Comparison of ENCODE assay signal across 8 cellular contexts in genomic region chr1:113930499-113931161, GRCh38. TPM values are rescaled to one million over a fixed set of nuclear protein-coding genes. Genes with fewer than 3 reads are reported as not detected.
DNase-seq lines count a peak whose midpoint lies in the region; ATAC-seq and TF ChIP-seq lines count a peak whose summit lies in the region.

No MANE protein-coding gene starts in this region.

- H3K4me1 Mint-ChIP-seq in activated T-helper 1 cell treated with anti-CD3 and anti-CD28 coated beads, Interleukin-12 subunit alpha, Interleukin-12 subunit beta, Interleukin-2, Interleukin-4 antibody, amounts not matched to agents 30 ng/mL and 10 ng/mL and 1 ng/mL, durations not matched to agents 14 hours and 24 hours and 36 hours (ENCODE audit: low read depth), result peaks cover 62% of the 10 kb centered on the region

- peak overlapping the region; percentile 99 for H3K27ac ChIP-seq in rectal smooth muscle tissue (ENCODE audit: low read depth, low read length)

- peak overlapping the region; percentile 99 for H3K27ac Mint-ChIP-seq in activated T-helper 1 cell treated with anti-CD3 and anti-CD28 coated beads, Interleukin-12 subunit alpha, Interleukin-12 subunit beta, Interleukin-2, Interleukin-4 antibody, amounts not matched to agents 30 ng/mL and 10 ng/mL and 1 ng/mL, durations not matched to agents 14 hours and 24 hours and 36 hours

- ATAC-seq in HG02943 (IDR thresholded peaks at IDR 0.05; ENCODE audit: low read depth, unreplicated experiment), result peak; percentile 9

- no peaks in the 10 kb centered on the region for H3K9me3 Mint-ChIP-seq in activated T-helper 1 cell treated with anti-CD3 and anti-CD28 coated beads, Interleukin-12 subunit alpha, Interleukin-12 subunit beta, Interleukin-2, Interleukin-4 antibody, amounts not matched to agents 30 ng/mL and 10 ng/mL and 1 ng/mL, durations not matched to agents 14 hours and 24 hours and 36 hours

- H3K4me1 ChIP-seq in rectal smooth muscle tissue (ENCODE audit: control insufficient read depth, insufficient read depth, low read length), result peaks cover 25% of the 10 kb centered on the region

- H3K4me3 ChIP-seq in foreskin fibroblast (ENCODE audit: low read depth in 1 of 2, low read length in 2 of 2) (peak overlapping the region; percentile 94 to 99), rectal smooth muscle tissue (ENCODE audit: low read length) (peak overlapping the region; percentile 96)

- no peak for TF ChIP-seq CTCF in foreskin fibroblast (IDR thresholded peaks at IDR 0.05; ENCODE audit: low read depth, low read length)

- peak; percentile 56 for DNase-seq in DMS53 (lab: John Stamatoyannopoulos, UW)
- no peak for DNase-seq in DMS53 treated with DMSO at 0.1 percent for 48 hours (lab: John Stamatoyannopoulos, UW; ENCODE audit: unreplicated experiment)
- peak; percentile 73 for DNase-seq in activated T-helper 1 cell treated with anti-CD3 and anti-CD28 coated beads, Interleukin-12 subunit alpha, Interleukin-12 subunit beta, Interleukin-2, Interleukin-4 antibody, amounts not matched to agents 30 ng/mL and 10 ng/mL and 1 ng/mL, durations not matched to agents 14 hours and 24 hours and 36 hours (ENCODE audit: low spot score)
- DNase-seq in foreskin fibroblast, result peak; percentile 30 to 64
- no peak for DNase-seq in LoVo (ENCODE audit: low spot score)

- no peaks in the 10 kb centered on the region for H3K36me3 ChIP-seq in rectal smooth muscle tissue (ENCODE audit: control insufficient read depth, insufficient read depth, low read length)

- intact Hi-C loops in activated T-helper 1 cell treated with anti-CD3 and anti-CD28 coated beads, Interleukin-12 subunit alpha, Interleukin-12 subunit beta, Interleukin-2, Interleukin-4 antibody, amounts not matched to agents 30 ng/mL and 10 ng/mL and 1 ng/mL, durations not matched to agents 14 hours and 24 hours and 36 hours (cut with micrococcal nuclease), result loop anchor here (1.0 to 10.0 kb wide), 10 partner anchors 10 to 1313 kb away; partner anchors contain the start of genes BCAS2, CAPZA1, CSDE1 and LRIG2

- H3K27me3 Mint-ChIP-seq in activated T-helper 1 cell treated with anti-CD3 and anti-CD28 coated beads, Interleukin-12 subunit alpha, Interleukin-12 subunit beta, Interleukin-2, Interleukin-4 antibody, amounts not matched to agents 30 ng/mL and 10 ng/mL and 1 ng/mL, durations not matched to agents 14 hours and 24 hours and 36 hours (ENCODE audit: insufficient read depth), result no peaks in the 10 kb centered on the region

- H3K27me3 ChIP-seq in rectal smooth muscle tissue (ENCODE audit: control insufficient read depth, insufficient read depth, low read length), result no peaks in the 10 kb centered on the region

- peak overlapping the region; percentile 98 for H3K4me3 Mint-ChIP-seq in activated T-helper 1 cell treated with anti-CD3 and anti-CD28 coated beads, Interleukin-12 subunit alpha, Interleukin-12 subunit beta, Interleukin-2, Interleukin-4 antibody, amounts not matched to agents 30 ng/mL and 10 ng/mL and 1 ng/mL, durations not matched to agents 14 hours and 24 hours and 36 hours

- peaks cover 23% of the 10 kb centered on the region for H3K36me3 Mint-ChIP-seq in activated T-helper 1 cell treated with anti-CD3 and anti-CD28 coated beads, Interleukin-12 subunit alpha, Interleukin-12 subunit beta, Interleukin-2, Interleukin-4 antibody, amounts not matched to agents 30 ng/mL and 10 ng/mL and 1 ng/mL, durations not matched to agents 14 hours and 24 hours and 36 hours (ENCODE audit: low read depth)

- peak overlapping the region; percentile 93 for H3K9ac ChIP-seq in rectal smooth muscle tissue (ENCODE audit: low read length)

TF ChIP-seq in PFSK-1, 5 proteins besides CTCF, POLR2A, EP300 and RAD21:
- no peak for TF ChIP-seq FOXP2 (optimal IDR thresholded peaks at IDR 0.05; ENCODE audit: borderline replicate concordance, extremely low read depth, extremely low read length, insufficient read depth)
- 0 out of 2 replicates have a peak, but pooled peaks have one; percentile 21 for TF ChIP-seq SIN3A (IDR thresholded peaks at IDR 0.05; ENCODE audit: borderline replicate concordance, insufficient read depth, low read length)
- TF ChIP-seq REST (IDR thresholded peaks at IDR 0.05; ENCODE audit: insufficient read depth in 1 of 2, low read depth in 2 of 2, low read length in 2 of 2), result no peak
- TF ChIP-seq POLR2AphosphoS5 (IDR thresholded peaks at IDR 0.05; ENCODE audit: low read depth, low read length), result no peak
- TF ChIP-seq TAF1 (IDR thresholded peaks at IDR 0.05; ENCODE audit: borderline replicate concordance, insufficient read depth, low read length), result no peak
TF ChIP-seq in PFSK-1: peak in this region for 1.

RNA-seq across cellular contexts. Expression of gene HIPK1, which starts 1.5 kb away (rescaled TPM):
- 16.9 TPM for polyA plus RNA-seq in PFSK-1 (2012; ENCODE audit: insufficient read length, low read depth)
- total RNA-seq in activated T-helper 1 cell treated with anti-CD3 and anti-CD28 coated beads, Interleukin-12 subunit alpha, Interleukin-12 subunit beta, Interleukin-2, Interleukin-4 antibody, amounts not matched to agents 30 ng/mL and 10 ng/mL and 1 ng/mL, durations not matched to agents 14 hours and 24 hours and 36 hours, result 100 and 101 TPM in 2 replicates

RNA-seq across cellular contexts. Expression of gene DCLRE1B, which starts 25.5 kb away (rescaled TPM):
- 7.4 TPM for polyA plus RNA-seq in PFSK-1 (2012; ENCODE audit: insufficient read length, low read depth)
- 20.9 and 21.2 TPM in 2 replicates for total RNA-seq in activated T-helper 1 cell treated with anti-CD3 and anti-CD28 coated beads, Interleukin-12 subunit alpha, Interleukin-12 subunit beta, Interleukin-2, Interleukin-4 antibody, amounts not matched to agents 30 ng/mL and 10 ng/mL and 1 ng/mL, durations not matched to agents 14 hours and 24 hours and 36 hours

RNA-seq across cellular contexts. Expression of gene AP4B1, which starts 26.0 kb away (rescaled TPM):
- 9.1 TPM for polyA plus RNA-seq in PFSK-1 (2012; ENCODE audit: insufficient read length, low read depth)
- 36.3 and 40.9 TPM in 2 replicates for total RNA-seq in activated T-helper 1 cell treated with anti-CD3 and anti-CD28 coated beads, Interleukin-12 subunit alpha, Interleukin-12 subunit beta, Interleukin-2, Interleukin-4 antibody, amounts not matched to agents 30 ng/mL and 10 ng/mL and 1 ng/mL, durations not matched to agents 14 hours and 24 hours and 36 hours

RNA-seq across cellular contexts. Expression of gene BCL2L15, which starts 43.2 kb away (rescaled TPM):
- not detected for polyA plus RNA-seq in PFSK-1 (2012; ENCODE audit: insufficient read length, low read depth)
- 0.67 and 0.69 TPM in 2 replicates for total RNA-seq in activated T-helper 1 cell treated with anti-CD3 and anti-CD28 coated beads, Interleukin-12 subunit alpha, Interleukin-12 subunit beta, Interleukin-2, Interleukin-4 antibody, amounts not matched to agents 30 ng/mL and 10 ng/mL and 1 ng/mL, durations not matched to agents 14 hours and 24 hours and 36 hours

RNA-seq across cellular contexts. Expression of gene OLFML3, which starts 48.6 kb away (rescaled TPM):
- polyA plus RNA-seq in PFSK-1 (2012; ENCODE audit: insufficient read length, low read depth), result 12.8 TPM
- total RNA-seq in activated T-helper 1 cell treated with anti-CD3 and anti-CD28 coated beads, Interleukin-12 subunit alpha, Interleukin-12 subunit beta, Interleukin-2, Interleukin-4 antibody, amounts not matched to agents 30 ng/mL and 10 ng/mL and 1 ng/mL, durations not matched to agents 14 hours and 24 hours and 36 hours, result 0.10 TPM in 2 replicates

Comparison
In these comparisons a context has a peak if more than half of its experiments do, and no peak if none do; other contexts are left out.
1. DNase-seq: peak in DMS53 (single experiment), activated T-helper 1 cell treated with anti-CD3 and anti-CD28 coated beads, Interleukin-12 subunit alpha, Interleukin-12 subunit beta, Interleukin-2, Interleukin-4 antibody, amounts not matched to agents 30 ng/mL and 10 ng/mL and 1 ng/mL, durations not matched to agents 14 hours and 24 hours and 36 hours (single experiment) and foreskin fibroblast (2 of 2); none in DMS53 treated with DMSO at 0.1 percent for 48 hours (single experiment) and LoVo (single experiment).